ENCODE assay signal across 32 cellular contexts in the genomic region with DNA sequence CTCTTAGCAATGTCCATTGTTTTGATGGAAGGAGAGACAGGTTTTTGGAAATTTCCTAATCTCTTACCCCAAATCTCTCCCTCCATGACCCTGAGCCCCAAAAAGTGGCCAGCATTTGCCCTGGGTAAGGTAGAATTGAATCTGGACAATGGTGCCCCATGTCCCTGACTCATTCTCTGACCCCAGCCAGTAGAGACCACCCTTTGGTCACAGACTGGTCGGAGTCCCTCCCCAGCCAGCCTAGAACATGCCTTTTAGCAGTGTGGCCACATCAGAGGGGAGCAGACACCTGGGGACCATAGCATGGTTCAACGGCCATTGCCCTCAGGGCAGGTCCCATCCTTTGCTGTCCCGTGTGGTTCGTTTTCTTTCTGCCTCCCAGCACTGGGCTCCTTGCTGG. TPM values are rescaled to one million over a fixed set of nuclear protein-coding genes. Genes with fewer than 3 reads are reported as not detected.
"Had no signal": no experiment of that assay in that cellular context is flagged by ENCODE, and none has a peak within 500 bp of the region (broad histone marks: within the 10 kb centered on the region; RNA-seq: fewer than 3 reads in every experiment).

No MANE protein-coding gene starts in this region.

- H3K9me3 Mint-ChIP-seq: stimulated activated effector memory CD8-positive, alpha-beta T cell treated with anti-CD3 and anti-CD28 coated beads, Interleukin-12 subunit alpha, Interleukin-12 subunit beta, amount 100 ng/mL, for 72 hours had no signal

- DNase-seq: colonic mucosa; dermis blood vessel endothelial cell; effector memory CD4-positive, alpha-beta T cell; foreskin keratinocyte; heart left ventricle; hippocampal formation; left cardiac atrium; left lung; mammary epithelial cell; mesendoderm; naive thymus-derived CD8-positive, alpha-beta T cell; nephron progenitor cell; stimulated activated CD4-positive, alpha-beta T cell treated with anti-CD3 and anti-CD28 coated beads, Interleukin-12 subunit alpha, Interleukin-12 subunit beta, amount 100 ng/mL, for 4 hours; stimulated activated CD4-positive, alpha-beta T cell treated with anti-CD3 and anti-CD28 coated beads, Interleukin-1b, Interleukin-23, amount 100 ng/mL, for 48 hours; stimulated activated CD4-positive, alpha-beta T cell treated with anti-CD3 and anti-CD28 coated beads, Interleukin-4, amount 100 ng/mL, for 24 hours; stimulated activated naive CD8-positive, alpha-beta T cell treated with anti-CD3 and anti-CD28 coated beads, Interleukin-15, Interleukin-2, amounts not matched to agents 100 U/mL and 50 U/mL, for 24 hours; substantia nigra; testis; tibial artery; uterus had no signal

- H3K27me3 ChIP-seq: colonic mucosa, foreskin keratinocyte, heart left ventricle, left lung, neutrophil, testis, upper lobe of left lung, uterus had no signal

- ATAC-seq: gastroesophageal sphincter; left lung; naive thymus-derived CD8-positive, alpha-beta T cell; sciatic nerve; stimulated activated effector memory CD8-positive, alpha-beta T cell treated with anti-CD3 and anti-CD28 coated beads, Interleukin-12 subunit alpha, Interleukin-12 subunit beta, amount 100 ng/mL, for 72 hours; stimulated activated naive CD8-positive, alpha-beta T cell treated with anti-CD3 and anti-CD28 coated beads, Interleukin-15, Interleukin-2, amounts not matched to agents 100 U/mL and 50 U/mL, for 24 hours had no signal

- H3K4me3 ChIP-seq: colonic mucosa, esophagus muscularis mucosa, gastroesophageal sphincter, heart left ventricle, left lung, smooth muscle cell, testis, tibial artery, upper lobe of left lung, uterus had no signal

- H2AFZ ChIP-seq: parathyroid adenoma had no signal

- H3K27ac Mint-ChIP-seq: nephron progenitor cell, progenitor cell of endocrine pancreas had no signal

- H3K9me3 ChIP-seq: colonic mucosa, esophagus muscularis mucosa, gastroesophageal sphincter, heart left ventricle, left lung, neutrophil, testis, tibial artery, upper lobe of left lung, uterus had no signal

- H3K36me3 Mint-ChIP-seq: stimulated activated effector memory CD8-positive, alpha-beta T cell treated with anti-CD3 and anti-CD28 coated beads, Interleukin-12 subunit alpha, Interleukin-12 subunit beta, amount 100 ng/mL, for 72 hours had no signal

- H3K4me1 ChIP-seq: colonic mucosa, esophagus muscularis mucosa, foreskin keratinocyte, gastroesophageal sphincter, parathyroid adenoma, tibial artery, upper lobe of left lung, uterus had no signal

- H3K27ac ChIP-seq: colonic mucosa, esophagus muscularis mucosa, foreskin keratinocyte, gastroesophageal sphincter, heart left ventricle, left lung, neutrophil, parathyroid adenoma, testis, tibial artery, upper lobe of left lung, uterus had no signal

- H3K4me2 ChIP-seq: smooth muscle cell had no signal

- H3K4me3 Mint-ChIP-seq: naive thymus-derived CD8-positive, alpha-beta T cell; nephron progenitor cell had no signal

- H3K36me3 ChIP-seq: colonic mucosa, esophagus muscularis mucosa, gastroesophageal sphincter, heart left ventricle, left lung, neutrophil, tibial artery, upper lobe of left lung, uterus had no signal

- FAIRE-seq: endothelial cell of umbilical vein, islet of Langerhans had no signal

- H3K9ac ChIP-seq: parathyroid adenoma had no signal

RNA-seq across cellular contexts. Expression of a gene that starts 6.5 kb away (rescaled TPM):
- polyA plus RNA-seq: endothelial cell of umbilical vein; fibroblast of lung; heart left ventricle; naive thymus-derived CD8-positive, alpha-beta T cell; smooth muscle cell had no signal

RNA-seq across cellular contexts. Expression of a gene that starts 50.1 kb away (rescaled TPM):
- polyA plus RNA-seq: naive thymus-derived CD8-positive, alpha-beta T cell had no signal
